In genomic region chr16:2476345-2476720, GRCh38 we compare ENCODE assay signal across 2 cellular contexts.
TF ChIP-seq lines count a peak whose summit lies in the region.

No MANE protein-coding gene starts in this region.

TF ChIP-seq in IMR-90, 13 proteins besides CTCF, POLR2A, EP300 and RAD21:
- TF ChIP-seq CEBPB (IDR thresholded peaks at IDR 0.05; ENCODE audit: low read depth, low read length) = no peak
- TF ChIP-seq MAZ (IDR thresholded peaks at IDR 0.05; ENCODE audit: borderline replicate concordance, low read depth, low read length) = no peak
- TF ChIP-seq BHLHE40 (IDR thresholded peaks at IDR 0.05; ENCODE audit: low read depth, low read length) = no peak
- no peak for TF ChIP-seq NFE2L2 (IDR thresholded peaks at IDR 0.05; ENCODE audit: low read depth, low read length)
- TF ChIP-seq USF2 (IDR thresholded peaks at IDR 0.05; ENCODE audit: low read depth, low read length) = no peak
- TF ChIP-seq SMC3 (IDR thresholded peaks at IDR 0.05; ENCODE audit: low read depth, low read length) = no peak
- no peak for TF ChIP-seq RCOR1 (IDR thresholded peaks at IDR 0.05; ENCODE audit: insufficient replicate concordance, low read length)
- TF ChIP-seq MAFK (IDR thresholded peaks at IDR 0.05; ENCODE audit: low read depth, low read length) = no peak
- no peak for TF ChIP-seq MXI1 (IDR thresholded peaks at IDR 0.05; ENCODE audit: borderline replicate concordance, low read depth, low read length)
- no peak for TF ChIP-seq RFX5 (IDR thresholded peaks at IDR 0.05; ENCODE audit: low read depth, low read length)
- no peak for TF ChIP-seq CHD1 (IDR thresholded peaks at IDR 0.05; ENCODE audit: low read depth, low read length)
- TF ChIP-seq, protein P1, sequence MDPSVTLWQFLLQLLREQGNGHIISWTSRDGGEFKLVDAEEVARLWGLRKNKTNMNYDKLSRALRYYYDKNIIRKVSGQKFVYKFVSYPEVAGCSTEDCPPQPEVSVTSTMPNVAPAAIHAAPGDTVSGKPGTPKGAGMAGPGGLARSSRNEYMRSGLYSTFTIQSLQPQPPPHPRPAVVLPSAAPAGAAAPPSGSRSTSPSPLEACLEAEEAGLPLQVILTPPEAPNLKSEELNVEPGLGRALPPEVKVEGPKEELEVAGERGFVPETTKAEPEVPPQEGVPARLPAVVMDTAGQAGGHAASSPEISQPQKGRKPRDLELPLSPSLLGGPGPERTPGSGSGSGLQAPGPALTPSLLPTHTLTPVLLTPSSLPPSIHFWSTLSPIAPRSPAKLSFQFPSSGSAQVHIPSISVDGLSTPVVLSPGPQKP (IDR thresholded peaks at IDR 0.05; ENCODE audit: borderline replicate concordance, low read depth, low read length) = no peak
- no peak for TF ChIP-seq FOS (IDR thresholded peaks at IDR 0.05; ENCODE audit: low read depth, low read length)

TF ChIP-seq in neural cell, 6 proteins besides CTCF, POLR2A, EP300 and RAD21:
- TF ChIP-seq SMC3 (conservative IDR thresholded peaks at IDR 0.05; ENCODE audit: poor library complexity) = no peak
- no peak for TF ChIP-seq EZH2 (IDR thresholded peaks at IDR 0.05; ENCODE audit: borderline replicate concordance, insufficient read depth, low read length, poor library complexity, severe bottlenecking)
- no peak for TF ChIP-seq MXI1 (conservative IDR thresholded peaks at IDR 0.05; ENCODE audit: poor library complexity, severe bottlenecking)
- no peak for TF ChIP-seq POLR2AphosphoS5 (IDR thresholded peaks at IDR 0.05)
- no peak for TF ChIP-seq TAF1 (IDR thresholded peaks at IDR 0.05; ENCODE audit: low read depth)
- TF ChIP-seq, protein P2, sequence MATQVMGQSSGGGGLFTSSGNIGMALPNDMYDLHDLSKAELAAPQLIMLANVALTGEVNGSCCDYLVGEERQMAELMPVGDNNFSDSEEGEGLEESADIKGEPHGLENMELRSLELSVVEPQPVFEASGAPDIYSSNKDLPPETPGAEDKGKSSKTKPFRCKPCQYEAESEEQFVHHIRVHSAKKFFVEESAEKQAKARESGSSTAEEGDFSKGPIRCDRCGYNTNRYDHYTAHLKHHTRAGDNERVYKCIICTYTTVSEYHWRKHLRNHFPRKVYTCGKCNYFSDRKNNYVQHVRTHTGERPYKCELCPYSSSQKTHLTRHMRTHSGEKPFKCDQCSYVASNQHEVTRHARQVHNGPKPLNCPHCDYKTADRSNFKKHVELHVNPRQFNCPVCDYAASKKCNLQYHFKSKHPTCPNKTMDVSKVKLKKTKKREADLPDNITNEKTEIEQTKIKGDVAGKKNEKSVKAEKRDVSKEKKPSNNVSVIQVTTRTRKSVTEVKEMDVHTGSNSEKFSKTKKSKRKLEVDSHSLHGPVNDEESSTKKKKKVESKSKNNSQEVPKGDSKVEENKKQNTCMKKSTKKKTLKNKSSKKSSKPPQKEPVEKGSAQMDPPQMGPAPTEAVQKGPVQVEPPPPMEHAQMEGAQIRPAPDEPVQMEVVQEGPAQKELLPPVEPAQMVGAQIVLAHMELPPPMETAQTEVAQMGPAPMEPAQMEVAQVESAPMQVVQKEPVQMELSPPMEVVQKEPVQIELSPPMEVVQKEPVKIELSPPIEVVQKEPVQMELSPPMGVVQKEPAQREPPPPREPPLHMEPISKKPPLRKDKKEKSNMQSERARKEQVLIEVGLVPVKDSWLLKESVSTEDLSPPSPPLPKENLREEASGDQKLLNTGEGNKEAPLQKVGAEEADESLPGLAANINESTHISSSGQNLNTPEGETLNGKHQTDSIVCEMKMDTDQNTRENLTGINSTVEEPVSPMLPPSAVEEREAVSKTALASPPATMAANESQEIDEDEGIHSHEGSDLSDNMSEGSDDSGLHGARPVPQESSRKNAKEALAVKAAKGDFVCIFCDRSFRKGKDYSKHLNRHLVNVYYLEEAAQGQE (IDR thresholded peaks at IDR 0.05; ENCODE audit: borderline replicate concordance) = no peak
